In the genomic region with DNA sequence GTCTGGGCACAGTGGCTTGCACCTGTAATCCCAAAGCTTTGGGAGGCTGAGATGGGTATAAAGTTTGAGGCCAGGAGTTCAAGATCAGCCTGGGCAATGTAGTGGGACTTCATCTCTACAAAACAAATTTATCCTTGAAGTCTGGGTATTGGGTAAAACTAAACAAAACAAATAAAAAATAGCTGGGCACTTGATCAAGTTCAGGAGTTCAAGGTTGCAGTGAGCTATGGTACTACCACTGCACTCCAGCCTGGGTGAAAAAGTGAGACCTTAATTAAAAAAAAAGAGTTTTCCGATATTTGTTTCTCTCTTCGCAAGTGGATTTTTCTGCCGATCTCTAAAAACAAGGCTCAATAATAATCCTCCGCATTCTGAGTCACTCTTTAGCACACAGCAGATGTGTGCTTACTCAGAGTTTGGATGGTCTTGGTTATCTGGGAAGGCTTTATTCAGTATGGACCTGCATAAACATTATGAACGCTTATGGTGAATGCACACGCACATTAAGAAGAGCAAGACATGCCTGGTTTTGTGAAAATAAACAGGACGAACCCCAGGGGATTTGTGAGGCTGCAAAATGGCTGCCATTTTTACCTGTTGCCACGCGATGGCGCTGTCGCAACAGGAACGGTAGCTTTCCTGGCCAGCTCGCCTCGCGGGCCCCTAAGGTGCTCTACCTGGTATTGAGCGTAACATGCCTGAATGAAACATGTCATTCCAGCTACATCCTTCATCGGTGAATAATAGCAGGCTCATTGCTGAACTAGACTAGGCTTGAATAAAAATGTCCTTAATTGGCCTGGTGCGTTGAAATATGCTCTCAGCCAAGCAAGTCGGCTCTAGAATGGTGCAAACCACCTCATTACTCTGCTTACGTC, we compare ENCODE assay signal across 1 cellular context.
TF ChIP-seq lines count a peak whose summit lies in the region.

No MANE protein-coding gene starts in this region.

TF ChIP-seq in HepG2, 621 proteins besides CTCF, POLR2A, EP300 and RAD21 (continued from another document and continues in another):
- TF ChIP-seq, protein P1, sequence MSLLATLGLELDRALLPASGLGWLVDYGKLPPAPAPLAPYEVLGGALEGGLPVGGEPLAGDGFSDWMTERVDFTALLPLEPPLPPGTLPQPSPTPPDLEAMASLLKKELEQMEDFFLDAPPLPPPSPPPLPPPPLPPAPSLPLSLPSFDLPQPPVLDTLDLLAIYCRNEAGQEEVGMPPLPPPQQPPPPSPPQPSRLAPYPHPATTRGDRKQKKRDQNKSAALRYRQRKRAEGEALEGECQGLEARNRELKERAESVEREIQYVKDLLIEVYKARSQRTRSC (CRISPR knock-in tag; IDR thresholded peaks at IDR 0.05; ENCODE audit: low read depth), result no peak
- TF ChIP-seq HMG20A (CRISPR knock-in tag; IDR thresholded peaks at IDR 0.05; ENCODE audit: borderline replicate concordance) (no peak), NFATC3 (CRISPR knock-in tag; IDR thresholded peaks at IDR 0.05) (0 out of 2 replicates have a peak, but pooled peaks have one; percentile 31), ZNF263 (CRISPR knock-in tag; IDR thresholded peaks at IDR 0.05) (no peak), ZNF562 (CRISPR knock-in tag; IDR thresholded peaks at IDR 0.05; ENCODE audit: borderline replicate concordance) (no peak), PAX8 (CRISPR knock-in tag; IDR thresholded peaks at IDR 0.05; ENCODE audit: borderline replicate concordance) (no peak), ZNF589 (CRISPR knock-in tag; conservative IDR thresholded peaks at IDR 0.05) (no peak), ZNF17 (CRISPR knock-in tag; IDR thresholded peaks at IDR 0.05) (no peak), SNRNP70 (IDR thresholded peaks at IDR 0.05; ENCODE audit: low read depth, low read length) (no peak), HCFC1 (IDR thresholded peaks at IDR 0.05; ENCODE audit: low read depth, low read length) (no peak), MED1 (CRISPR knock-in tag; IDR thresholded peaks at IDR 0.05) (0 out of 2 replicates have a peak, but pooled peaks have one; percentile 24), ZNF205 (CRISPR knock-in tag; IDR thresholded peaks at IDR 0.05) (peak; percentile 74; the same call in 1 of the 2 replicates), ZNF773 (CRISPR knock-in tag; IDR thresholded peaks at IDR 0.05; ENCODE audit: borderline replicate concordance) (no peak), KLF11 (CRISPR knock-in tag; IDR thresholded peaks at IDR 0.05) (peak; percentile 49; the same call in 1 of the 2 replicates), ELF4 (CRISPR knock-in tag; IDR thresholded peaks at IDR 0.05; ENCODE audit: borderline replicate concordance) (no peak), CHD2 (IDR thresholded peaks at IDR 0.05; ENCODE audit: low read depth, low read length) (no peak), ZNF766 (CRISPR knock-in tag; IDR thresholded peaks at IDR 0.05; ENCODE audit: borderline replicate concordance) (no peak), ZNF792 (CRISPR knock-in tag; IDR thresholded peaks at IDR 0.05) (no peak), TOPORS (CRISPR knock-in tag; IDR thresholded peaks at IDR 0.05) (no peak), MIXL1 (CRISPR knock-in tag; IDR thresholded peaks at IDR 0.05) (0 out of 2 replicates have a peak, but pooled peaks have one; percentile 14), REPIN1 (CRISPR knock-in tag; IDR thresholded peaks at IDR 0.05; ENCODE audit: borderline replicate concordance, low read depth) (no peak), ZFP36 (IDR thresholded peaks at IDR 0.05; ENCODE audit: borderline replicate concordance, low read depth, low read length, partially characterized antibody) (peak; percentile 61), ZNF350 (CRISPR knock-in tag; IDR thresholded peaks at IDR 0.05; ENCODE audit: borderline replicate concordance, low read depth) (peak; percentile 30; the same call in 1 of the 2 replicates)
- TF ChIP-seq, protein P2, sequence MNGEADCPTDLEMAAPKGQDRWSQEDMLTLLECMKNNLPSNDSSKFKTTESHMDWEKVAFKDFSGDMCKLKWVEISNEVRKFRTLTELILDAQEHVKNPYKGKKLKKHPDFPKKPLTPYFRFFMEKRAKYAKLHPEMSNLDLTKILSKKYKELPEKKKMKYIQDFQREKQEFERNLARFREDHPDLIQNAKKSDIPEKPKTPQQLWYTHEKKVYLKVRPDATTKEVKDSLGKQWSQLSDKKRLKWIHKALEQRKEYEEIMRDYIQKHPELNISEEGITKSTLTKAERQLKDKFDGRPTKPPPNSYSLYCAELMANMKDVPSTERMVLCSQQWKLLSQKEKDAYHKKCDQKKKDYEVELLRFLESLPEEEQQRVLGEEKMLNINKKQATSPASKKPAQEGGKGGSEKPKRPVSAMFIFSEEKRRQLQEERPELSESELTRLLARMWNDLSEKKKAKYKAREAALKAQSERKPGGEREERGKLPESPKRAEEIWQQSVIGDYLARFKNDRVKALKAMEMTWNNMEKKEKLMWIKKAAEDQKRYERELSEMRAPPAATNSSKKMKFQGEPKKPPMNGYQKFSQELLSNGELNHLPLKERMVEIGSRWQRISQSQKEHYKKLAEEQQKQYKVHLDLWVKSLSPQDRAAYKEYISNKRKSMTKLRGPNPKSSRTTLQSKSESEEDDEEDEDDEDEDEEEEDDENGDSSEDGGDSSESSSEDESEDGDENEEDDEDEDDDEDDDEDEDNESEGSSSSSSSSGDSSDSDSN (CRISPR knock-in tag; IDR thresholded peaks at IDR 0.05), result no peak
- TF ChIP-seq, protein P3, sequence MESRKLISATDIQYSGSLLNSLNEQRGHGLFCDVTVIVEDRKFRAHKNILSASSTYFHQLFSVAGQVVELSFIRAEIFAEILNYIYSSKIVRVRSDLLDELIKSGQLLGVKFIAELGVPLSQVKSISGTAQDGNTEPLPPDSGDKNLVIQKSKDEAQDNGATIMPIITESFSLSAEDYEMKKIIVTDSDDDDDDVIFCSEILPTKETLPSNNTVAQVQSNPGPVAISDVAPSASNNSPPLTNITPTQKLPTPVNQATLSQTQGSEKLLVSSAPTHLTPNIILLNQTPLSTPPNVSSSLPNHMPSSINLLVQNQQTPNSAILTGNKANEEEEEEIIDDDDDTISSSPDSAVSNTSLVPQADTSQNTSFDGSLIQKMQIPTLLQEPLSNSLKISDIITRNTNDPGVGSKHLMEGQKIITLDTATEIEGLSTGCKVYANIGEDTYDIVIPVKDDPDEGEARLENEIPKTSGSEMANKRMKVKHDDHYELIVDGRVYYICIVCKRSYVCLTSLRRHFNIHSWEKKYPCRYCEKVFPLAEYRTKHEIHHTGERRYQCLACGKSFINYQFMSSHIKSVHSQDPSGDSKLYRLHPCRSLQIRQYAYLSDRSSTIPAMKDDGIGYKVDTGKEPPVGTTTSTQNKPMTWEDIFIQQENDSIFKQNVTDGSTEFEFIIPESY (CRISPR knock-in tag; IDR thresholded peaks at IDR 0.05), result no peak
- TF ChIP-seq, protein P4, sequence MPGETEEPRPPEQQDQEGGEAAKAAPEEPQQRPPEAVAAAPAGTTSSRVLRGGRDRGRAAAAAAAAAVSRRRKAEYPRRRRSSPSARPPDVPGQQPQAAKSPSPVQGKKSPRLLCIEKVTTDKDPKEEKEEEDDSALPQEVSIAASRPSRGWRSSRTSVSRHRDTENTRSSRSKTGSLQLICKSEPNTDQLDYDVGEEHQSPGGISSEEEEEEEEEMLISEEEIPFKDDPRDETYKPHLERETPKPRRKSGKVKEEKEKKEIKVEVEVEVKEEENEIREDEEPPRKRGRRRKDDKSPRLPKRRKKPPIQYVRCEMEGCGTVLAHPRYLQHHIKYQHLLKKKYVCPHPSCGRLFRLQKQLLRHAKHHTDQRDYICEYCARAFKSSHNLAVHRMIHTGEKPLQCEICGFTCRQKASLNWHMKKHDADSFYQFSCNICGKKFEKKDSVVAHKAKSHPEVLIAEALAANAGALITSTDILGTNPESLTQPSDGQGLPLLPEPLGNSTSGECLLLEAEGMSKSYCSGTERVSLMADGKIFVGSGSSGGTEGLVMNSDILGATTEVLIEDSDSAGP (CRISPR knock-in tag; IDR thresholded peaks at IDR 0.05; ENCODE audit: borderline replicate concordance), result no peak
- TF ChIP-seq, protein P5, sequence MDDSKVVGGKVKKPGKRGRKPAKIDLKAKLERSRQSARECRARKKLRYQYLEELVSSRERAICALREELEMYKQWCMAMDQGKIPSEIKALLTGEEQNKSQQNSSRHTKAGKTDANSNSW (CRISPR knock-in tag; IDR thresholded peaks at IDR 0.05; ENCODE audit: borderline replicate concordance), result no peak
- TF ChIP-seq, protein P6, sequence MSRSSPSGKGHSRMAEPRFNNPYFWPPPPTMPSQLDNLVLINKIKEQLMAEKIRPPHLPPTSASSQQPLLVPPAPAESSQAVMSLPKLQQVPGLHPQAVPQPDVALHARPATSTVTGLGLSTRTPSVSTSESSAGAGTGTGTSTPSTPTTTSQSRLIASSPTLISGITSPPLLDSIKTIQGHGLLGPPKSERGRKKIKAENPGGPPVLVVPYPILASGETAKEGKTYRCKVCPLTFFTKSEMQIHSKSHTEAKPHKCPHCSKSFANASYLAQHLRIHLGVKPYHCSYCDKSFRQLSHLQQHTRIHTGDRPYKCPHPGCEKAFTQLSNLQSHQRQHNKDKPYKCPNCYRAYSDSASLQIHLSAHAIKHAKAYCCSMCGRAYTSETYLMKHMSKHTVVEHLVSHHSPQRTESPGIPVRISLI (CRISPR knock-in tag; IDR thresholded peaks at IDR 0.05; ENCODE audit: borderline replicate concordance), result peak; percentile 16; the same call in 1 of the 2 replicates
- TF ChIP-seq, protein P7, sequence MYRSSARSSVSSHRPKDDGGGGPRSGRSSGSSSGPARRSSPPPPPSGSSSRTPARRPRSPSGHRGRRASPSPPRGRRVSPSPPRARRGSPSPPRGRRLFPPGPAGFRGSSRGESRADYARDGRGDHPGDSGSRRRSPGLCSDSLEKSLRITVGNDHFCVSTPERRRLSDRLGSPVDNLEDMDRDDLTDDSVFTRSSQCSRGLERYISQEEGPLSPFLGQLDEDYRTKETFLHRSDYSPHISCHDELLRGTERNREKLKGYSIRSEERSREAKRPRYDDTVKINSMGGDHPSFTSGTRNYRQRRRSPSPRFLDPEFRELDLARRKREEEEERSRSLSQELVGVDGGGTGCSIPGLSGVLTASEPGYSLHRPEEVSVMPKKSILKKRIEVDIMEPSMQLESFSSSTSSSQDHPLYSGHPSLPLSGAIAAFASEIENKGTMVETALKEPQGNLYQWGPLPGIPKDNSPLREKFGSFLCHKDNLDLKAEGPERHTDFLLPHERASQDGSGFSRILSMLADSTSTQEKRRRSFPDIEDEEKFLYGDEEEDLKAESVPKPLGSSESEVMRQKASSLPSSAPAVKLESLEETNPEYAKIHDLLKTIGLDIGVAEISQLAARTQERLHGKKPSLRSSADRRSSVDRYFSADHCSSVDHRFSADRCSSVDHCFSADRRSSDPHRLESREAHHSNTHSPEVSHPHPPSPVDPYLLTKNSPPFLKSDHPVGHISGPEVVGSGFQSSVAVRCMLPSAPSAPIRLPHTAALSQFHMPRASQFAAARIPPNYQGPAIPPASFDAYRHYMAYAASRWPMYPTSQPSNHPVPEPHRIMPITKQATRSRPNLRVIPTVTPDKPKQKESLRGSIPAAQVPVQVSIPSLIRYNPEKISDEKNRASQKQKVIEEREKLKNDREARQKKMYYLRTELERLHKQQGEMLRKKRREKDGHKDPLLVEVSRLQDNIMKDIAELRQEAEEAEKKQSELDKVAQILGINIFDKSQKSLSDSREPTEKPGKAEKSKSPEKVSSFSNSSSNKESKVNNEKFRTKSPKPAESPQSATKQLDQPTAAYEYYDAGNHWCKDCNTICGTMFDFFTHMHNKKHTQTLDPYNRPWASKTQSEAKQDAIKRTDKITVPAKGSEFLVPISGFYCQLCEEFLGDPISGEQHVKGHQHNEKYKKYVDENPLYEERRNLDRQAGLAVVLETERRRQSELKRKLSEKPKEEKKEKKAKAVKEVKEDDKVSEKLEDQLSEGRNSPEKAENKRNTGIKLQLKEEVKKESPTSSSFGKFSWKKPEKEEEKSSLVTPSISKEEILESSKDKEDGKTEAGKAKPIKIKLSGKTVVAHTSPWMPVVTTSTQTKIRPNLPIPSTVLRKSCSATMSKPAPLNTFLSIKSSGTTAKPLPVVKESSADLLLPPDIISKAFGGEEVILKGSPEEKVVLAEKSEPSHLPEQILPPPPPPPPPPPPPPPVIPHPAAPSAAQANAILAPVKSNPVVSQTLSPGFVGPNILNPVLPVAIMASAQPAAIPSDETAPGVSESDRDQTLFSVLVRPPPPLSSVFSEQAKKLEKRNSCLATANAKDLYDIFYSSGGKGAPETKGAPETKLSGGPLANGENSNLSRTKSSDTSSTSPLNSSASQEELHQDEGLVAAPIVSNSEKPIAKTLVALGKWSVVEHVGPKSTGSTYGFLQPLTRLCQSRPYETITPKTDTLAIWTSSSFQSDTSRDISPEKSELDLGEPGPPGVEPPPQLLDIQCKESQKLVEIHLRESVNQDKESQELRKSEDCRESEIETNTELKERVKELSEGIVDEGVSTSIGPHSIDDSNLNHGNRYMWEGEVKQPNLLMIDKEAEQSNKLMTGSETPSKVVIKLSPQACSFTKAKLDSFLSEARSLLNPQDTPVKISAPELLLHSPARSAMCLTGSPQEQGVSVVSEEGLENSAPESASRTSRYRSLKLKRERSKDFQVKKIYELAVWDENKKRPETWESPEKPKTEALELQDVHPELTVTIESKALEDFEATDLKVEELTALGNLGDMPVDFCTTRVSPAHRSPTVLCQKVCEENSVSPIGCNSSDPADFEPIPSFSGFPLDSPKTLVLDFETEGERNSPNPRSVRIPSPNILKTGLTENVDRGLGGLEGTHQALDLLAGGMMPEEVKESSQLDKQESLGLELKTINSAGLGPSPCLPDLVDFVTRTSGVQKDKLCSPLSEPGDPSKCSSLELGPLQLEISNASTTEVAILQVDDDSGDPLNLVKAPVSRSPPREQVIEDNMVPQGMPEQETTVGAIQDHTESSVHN (CRISPR knock-in tag; IDR thresholded peaks at IDR 0.05), result no peak
